8 cellular contexts compared by ENCODE assay signal in genomic region chr1:205748398-205749093, GRCh38. TPM values are rescaled to one million over a fixed set of nuclear protein-coding genes. Genes with fewer than 3 reads are reported as not detected.
DNase-seq lines count a peak whose midpoint lies in the region; ATAC-seq and TF ChIP-seq lines count a peak whose summit lies in the region.

No MANE protein-coding gene starts in this region.

- peak overlapping the region; percentile 99 for H3K4me3 Mint-ChIP-seq in T-helper 17 cell

- TF ChIP-seq CTCF in mucosa of descending colon (IDR thresholded peaks at IDR 0.05) (no peak), tibial artery (IDR thresholded peaks at IDR 0.05) (no peak)

- H3K27ac ChIP-seq in duodenal mucosa (ENCODE audit: low read depth, low read length): peak overlapping the region; percentile 96
- H3K27ac ChIP-seq in tibial artery: peak overlapping the region; percentile 98 to 99

- intact Hi-C loops in mucosa of descending colon (cut with DNase I, micrococcal nuclease): no loop called here
- intact Hi-C loops in tibial artery (cut with DNase I; ENCODE audit: low total_unique reads): no loop called here

- no peaks in the 10 kb centered on the region for H3K27me3 ChIP-seq in duodenal mucosa (ENCODE audit: control insufficient read depth in 1 of 2, insufficient read depth in 2 of 2, low read length in 2 of 2)
- H3K27me3 ChIP-seq in tibial artery: no peaks in the 10 kb centered on the region

- peak overlapping the region; percentile 80 to 85 for H3K9ac ChIP-seq in duodenal mucosa (ENCODE audit: low read depth in 1 of 2, low read length in 2 of 2)

- H3K36me3 ChIP-seq in duodenal mucosa (ENCODE audit: control insufficient read depth in 1 of 2, insufficient read depth in 2 of 2, low read length in 2 of 2) (no peaks in the 10 kb centered on the region), mucosa of descending colon (ENCODE audit: low read depth) (no peaks in the 10 kb centered on the region), tibial artery (no peaks in the 10 kb centered on the region)

- DNase-seq in NCI-H345 treated with DMSO at 0.1 percent for 48 hours (lab: John Stamatoyannopoulos, UW; ENCODE audit: unreplicated experiment) (peak; percentile 27), NCI-H345 (lab: John Stamatoyannopoulos, UW) (no peak), KBM-7 (peak; percentile 77), T-helper 17 cell (no peak), mucosa of descending colon (peak in 1 of 3 donors; percentile 41), tibial artery (no peak)

- H3K27me3 Mint-ChIP-seq in T-helper 17 cell: no peaks in the 10 kb centered on the region

- H3K9me3 ChIP-seq in T-helper 17 cell (ENCODE audit: control insufficient read depth, low read length, poor library complexity, severe bottlenecking): no peaks in the 10 kb centered on the region
- H3K9me3 ChIP-seq in duodenal mucosa (ENCODE audit: control insufficient read depth in 1 of 2, low read length in 2 of 2): no peaks in the 10 kb centered on the region
- H3K9me3 ChIP-seq in mucosa of descending colon: no peaks in the 10 kb centered on the region
- no peaks in the 10 kb centered on the region for H3K9me3 ChIP-seq in tibial artery

- H3K4me3 ChIP-seq in duodenal mucosa (ENCODE audit: low read depth in 1 of 2, low read length in 2 of 2): peak overlapping the region; percentile 81 to 93
- peak overlapping the region; percentile 65 for H3K4me3 ChIP-seq in mucosa of descending colon
- H3K4me3 ChIP-seq in tibial artery: peak overlapping the region; percentile 91 to 99

- peaks cover 3% of the 10 kb centered on the region for H3K36me3 Mint-ChIP-seq in T-helper 17 cell (ENCODE audit: low read depth)

- ATAC-seq in T-helper 17 cell (no peak), mucosa of descending colon (peak; percentile 33), GM19397 (IDR thresholded peaks at IDR 0.05; ENCODE audit: unreplicated experiment) (no peak)

- peak overlapping the region; percentile 92 for H3K27ac Mint-ChIP-seq in T-helper 17 cell

- peaks cover 32% of the 10 kb centered on the region for H3K4me1 Mint-ChIP-seq in T-helper 17 cell

- H3K4me1 ChIP-seq in duodenal mucosa (ENCODE audit: control insufficient read depth in 1 of 2, insufficient read depth in 2 of 2, low read length in 2 of 2) (peaks cover 30 to 35% of the 10 kb centered on the region in 2 donors), mucosa of descending colon (ENCODE audit: low read depth) (peaks cover 19% of the 10 kb centered on the region), tibial artery (peaks cover 0 to 46% (median 27%) of the 10 kb centered on the region in 4 donors)

- in situ Hi-C loops in KBM-7 (cut with MboI; ENCODE audit: low pct_unique_long_range_greater_than_20kb, low sequenced_read_pairs): no loop called here

RNA-seq across cellular contexts. Expression of gene NUCKS1, which starts 1.4 kb away (rescaled TPM):
- 10 to 100 TPM; 68.7 to 73.2 TPM for total RNA-seq in T-helper 17 cell
- total RNA-seq in mucosa of descending colon: 100 to 1,000 TPM in 2 of 3 donors, 10 to 100 TPM in 1; 52.7 to 140 (median 103) TPM

RNA-seq across cellular contexts. Expression of gene RAB29, which starts 26.7 kb away (rescaled TPM):
- total RNA-seq in T-helper 17 cell (10 to 100 TPM; 30.5 to 38.2 TPM), mucosa of descending colon (10 to 100 TPM in 1 of 3 donors, 1 to 10 TPM in 2; 4.7 to 27.5 (median 7.8) TPM)

Comparison
In these comparisons a context has a peak if more than half of its experiments do, and no peak if none do; other contexts are left out.
1. DNase-seq: peak in NCI-H345 treated with DMSO at 0.1 percent for 48 hours (single experiment) and KBM-7 (single experiment); none in NCI-H345 (single experiment), T-helper 17 cell (0 of 3) and tibial artery (0 of 2).
2. Peak in every context shown above with its lines, with median percentiles within 50 percentile points of each other: H3K4me3 ChIP-seq.